Comparison of ENCODE assay signal across 18 cellular contexts in the genomic region with DNA sequence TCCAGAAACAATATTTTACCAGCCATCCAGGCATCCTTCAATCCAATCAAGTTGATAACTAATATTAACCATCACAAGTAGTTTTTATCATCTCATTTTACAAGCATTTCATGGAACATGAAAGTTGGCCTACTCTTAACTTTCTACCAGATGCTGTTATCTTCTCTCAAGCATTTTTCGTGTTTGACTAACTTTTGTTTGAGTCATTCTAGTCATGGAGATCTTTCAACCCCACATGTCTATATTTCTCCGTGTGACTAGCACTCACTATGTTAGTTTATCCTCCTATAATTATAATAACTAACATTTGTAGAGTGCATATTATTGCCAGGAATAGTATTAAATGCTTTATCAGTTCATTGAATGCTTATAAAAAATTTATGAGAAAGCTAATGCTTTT.
"Had no signal": no experiment of that assay in that cellular context is flagged by ENCODE, and none has a peak within 500 bp of the region (broad histone marks: within the 10 kb centered on the region; RNA-seq: fewer than 3 reads in every experiment).

No MANE protein-coding gene starts in this region.

- DNase-seq: activated CD4-positive, alpha-beta memory T cell treated with anti-CD3 and anti-CD28 coated beads, Interleukin-2, amount 10 ng/mL, durations not matched to agents 7 days and 5 days; activated gamma-delta T cell; activated T-cell treated with anti-CD3 and anti-CD28 coated beads, Interleukin-2, amount 50 U/mL, for 72 hours; aorta; erythroblast; foreskin keratinocyte; head of caudate nucleus; mesendoderm; nucleus accumbens; retina; stimulated activated CD4-positive, alpha-beta T cell treated with anti-CD3 and anti-CD28 coated beads, Interleukin-12 subunit alpha, Interleukin-12 subunit beta, amount 100 ng/mL, for 4 hours; stimulated activated CD4-positive, alpha-beta T cell treated with anti-CD3 and anti-CD28 coated beads, Interleukin-2, amount 100 ng/mL, for 24 hours; T-helper 1 cell; T1000; WERI-Rb-1 had no signal

- ATAC-seq: activated T-cell treated with anti-CD3 and anti-CD28 coated beads, Interleukin-2, amount 50 U/mL, for 72 hours; foreskin keratinocyte; natural killer cell treated with Interleukin-12 subunit alpha and Interleukin-12 subunit beta and Interleukin-15 and Interleukin-18, amount 100 ng/mL, for 72 hours; stimulated activated effector memory CD8-positive, alpha-beta T cell treated with anti-CD3 and anti-CD28 coated beads, Interleukin-12 subunit alpha, Interleukin-12 subunit beta, amount 100 ng/mL, for 72 hours had no signal

- H3K4me1 ChIP-seq: foreskin keratinocyte had no signal

- H3K27me3 ChIP-seq: foreskin keratinocyte had no signal

- H3K36me3 Mint-ChIP-seq: activated naive CD8-positive, alpha-beta T cell; natural killer cell treated with Interleukin-12 subunit alpha and Interleukin-12 subunit beta and Interleukin-15 and Interleukin-18, amount 100 ng/mL, for 72 hours; stimulated activated effector memory CD8-positive, alpha-beta T cell treated with anti-CD3 and anti-CD28 coated beads, Interleukin-12 subunit alpha, Interleukin-12 subunit beta, amount 100 ng/mL, for 72 hours had no signal

- H3K36me3 ChIP-seq: WERI-Rb-1 had no signal

- H3K27ac ChIP-seq: foreskin keratinocyte, WERI-Rb-1 had no signal

- H3K4me1 Mint-ChIP-seq: activated CD4-positive, alpha-beta memory T cell treated with anti-CD3 and anti-CD28 coated beads, Interleukin-2, amount 10 ng/mL, durations not matched to agents 7 days and 5 days; stimulated activated effector memory CD8-positive, alpha-beta T cell treated with anti-CD3 and anti-CD28 coated beads, Interleukin-12 subunit alpha, Interleukin-12 subunit beta, amount 100 ng/mL, for 72 hours had no signal

- H3K27me3 Mint-ChIP-seq: activated CD4-positive, alpha-beta memory T cell treated with anti-CD3 and anti-CD28 coated beads, Interleukin-2, amount 10 ng/mL, durations not matched to agents 7 days and 5 days; activated naive CD8-positive, alpha-beta T cell; natural killer cell treated with Interleukin-12 subunit alpha and Interleukin-12 subunit beta and Interleukin-15 and Interleukin-18, amount 100 ng/mL, for 72 hours had no signal

- H3K4me3 Mint-ChIP-seq: activated CD4-positive, alpha-beta memory T cell treated with anti-CD3 and anti-CD28 coated beads, Interleukin-2, amount 10 ng/mL, durations not matched to agents 7 days and 5 days; activated naive CD8-positive, alpha-beta T cell; activated T-cell treated with anti-CD3 and anti-CD28 coated beads, Interleukin-2, amount 50 U/mL, for 72 hours; natural killer cell treated with Interleukin-12 subunit alpha and Interleukin-12 subunit beta and Interleukin-15 and Interleukin-18, amount 100 ng/mL, for 72 hours; stimulated activated effector memory CD8-positive, alpha-beta T cell treated with anti-CD3 and anti-CD28 coated beads, Interleukin-12 subunit alpha, Interleukin-12 subunit beta, amount 100 ng/mL, for 72 hours had no signal
